Comparison of ENCODE assay signal across 29 cellular contexts in the genomic region with DNA sequence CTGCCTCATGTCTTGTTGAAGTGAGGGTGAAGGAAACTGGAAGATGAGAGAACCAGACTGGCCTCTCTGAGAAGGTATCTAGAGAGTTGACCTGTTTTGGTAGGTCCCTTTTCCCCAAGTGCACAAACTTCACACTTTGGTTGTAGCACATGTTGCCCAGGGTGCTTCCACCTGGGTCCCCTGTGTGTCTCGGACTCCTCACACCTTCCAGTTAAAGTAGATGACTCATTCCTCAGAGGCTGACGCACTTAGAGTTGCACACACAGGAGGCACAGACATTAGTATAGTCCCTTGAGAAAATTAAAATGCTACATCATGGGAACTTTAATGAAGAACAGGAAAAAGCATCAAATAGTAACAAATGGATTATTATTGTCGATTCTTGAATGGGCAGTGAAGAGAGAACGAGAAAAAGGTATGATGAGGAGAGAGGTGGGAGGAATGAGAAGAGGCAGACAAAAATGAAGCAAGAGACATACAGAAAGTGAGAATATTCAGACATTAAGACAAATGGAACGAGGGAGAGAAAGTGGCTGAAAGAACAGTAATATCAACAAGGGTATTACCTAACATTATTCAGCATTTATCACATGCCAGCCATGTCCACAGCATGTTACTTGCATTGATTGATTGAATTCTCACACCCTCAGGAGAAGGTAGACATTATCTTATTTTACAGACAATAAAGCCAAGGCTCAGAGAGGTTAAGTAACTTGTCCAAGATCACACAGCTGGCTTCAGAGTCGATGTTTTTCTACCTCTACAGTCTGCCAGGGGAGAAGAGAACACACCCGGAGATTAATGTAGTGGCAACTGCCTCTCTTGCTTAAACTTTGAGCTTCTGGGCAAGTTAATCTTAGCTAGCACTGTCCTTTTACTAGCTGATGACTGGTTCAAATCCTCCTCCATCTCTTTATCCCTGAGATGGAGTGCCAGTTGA.
DNase-seq lines count a peak whose midpoint lies in the region; ATAC-seq, FAIRE-seq and TF ChIP-seq lines count a peak whose summit lies in the region.
"Had no signal": no experiment of that assay in that cellular context is flagged by ENCODE, and none has a peak within 500 bp of the region (broad histone marks: within the 10 kb centered on the region; RNA-seq: fewer than 3 reads in every experiment).

No MANE protein-coding gene starts in this region.

- ATAC-seq in right cardiac atrium (no peak), HG03432 (IDR thresholded peaks at IDR 0.05; ENCODE audit: unreplicated experiment) (peak; percentile 68)
- ATAC-seq: activated CD4-positive, CD25-positive, alpha-beta regulatory T cell treated with anti-CD3 and anti-CD28 coated beads, Interleukin-2, amount 50 U/mL, for 24 hours; natural killer cell; PC-3 had no signal

- no peaks in the 10 kb centered on the region for H3K9me3 ChIP-seq in right cardiac atrium (ENCODE audit: control insufficient read depth, low read length)
- peaks cover 0 to 2% of the 10 kb centered on the region in 2 experiments; a peak in 1 of 4 replicates for H3K9me3 ChIP-seq in H1 (ENCODE audit: insufficient read depth in 2 of 2, low read depth in 1 of 2, low read length in 1 of 2)
- H3K9me3 ChIP-seq: SJCRH30 had no signal

- H2BK5ac ChIP-seq in H1 (ENCODE audit: low read depth, low read length) = no peak overlapping the region

- intact Hi-C loops in right cardiac atrium (cut with DNase I) (no loop called here), cardiac septum (cut with DNase I) (loop anchor here (2.0 to 5.0 kb wide), 2 partner anchors 25 to 69 kb away; partner anchors contain the start of gene FHOD3)

- H3K36me3 ChIP-seq in H1 (ENCODE audit: control insufficient read depth in 2 of 4, insufficient read depth in 4 of 4, low read length in 3 of 4) = no peaks in the 10 kb centered on the region
- H3K36me3 ChIP-seq: BLaER1 treated with 17β-estradiol and CSF1 and Interleukin-3, amounts not matched to agents 10 nM and 100 nM; SJCRH30 had no signal

- no peak for TF ChIP-seq POLR2A in H1 (IDR thresholded peaks at IDR 0.05; ENCODE audit: control extremely low read depth in 1 of 2, low read depth in 2 of 2, low read length in 2 of 2)

- no peak overlapping the region for H2AK5ac ChIP-seq in H1 (ENCODE audit: low read depth, low read length)

- no peak overlapping the region for H4K8ac ChIP-seq in H1 (ENCODE audit: extremely low read depth, insufficient read depth, low read length)

- H3K4me1 ChIP-seq in right cardiac atrium (ENCODE audit: control insufficient read depth, insufficient read depth, low read length) (peaks cover 2% of the 10 kb centered on the region), H1 (replicated peaks in 1 of 4; ENCODE audit: control insufficient read depth in 3 of 4, insufficient read depth in 4 of 4, low read length in 3 of 4) (no peaks in the 10 kb centered on the region)
- H3K4me1 ChIP-seq: BLaER1 treated with 17β-estradiol and CSF1 and Interleukin-3, amounts not matched to agents 10 nM and 100 nM; SJCRH30 had no signal

- DNase-seq in right cardiac atrium (no peak), cardiac septum (ENCODE audit: low spot score) (no peak), H1 (ENCODE audit: low read depth in 1 of 2, low spot score in 2 of 2) (no peak), MV-4-11 (lab: John Stamatoyannopoulos, UW) (no peak), NCI-H1048 (lab: John Stamatoyannopoulos, UW) (no peak), SIG-M5 treated with dmso at 0.1 percent for 504 hours (lab: John Stamatoyannopoulos, UW; ENCODE audit: unreplicated experiment) (no peak)
- DNase-seq: activated CD4-positive, alpha-beta memory T cell treated with anti-CD3 and anti-CD28 coated beads for 36 hours; activated CD8-positive, alpha-beta memory T cell treated with anti-CD3 and anti-CD28 coated beads, Interleukin-2, amount 50 U/mL, for 48 hours; activated effector memory CD4-positive, alpha-beta T cell treated with anti-CD3 and anti-CD28 coated beads, Interleukin-2, amount 50 U/mL, for 16 hours; COR-L47; effector CD8-positive, alpha-beta T cell; GOT3; hypothalamus; midbrain; natural killer cell; NCI-H1105; NCI-H2029; NCI-H345; PC-3; SJCRH30; stimulated activated CD4-positive, alpha-beta T cell treated with anti-CD3 and anti-CD28 coated beads, Interleukin-2, amount 100 ng/mL, for 24 hours; T-helper 1 cell had no signal

- H3K23ac ChIP-seq in H1 (ENCODE audit: insufficient read length) = no peak overlapping the region

- no peaks in the 10 kb centered on the region for H3K79me1 ChIP-seq in H1 (ENCODE audit: low read depth, low read length)

- CTCF ChIA-PET in H1 (lab: Charles Lee; ENCODE audit: partially characterized antibody) = interaction anchor here (1.1 to 1.5 kb wide), 3 partner anchors 46 to 114 kb away, joined by 3 to 4 read pairs (median 3); no protein-coding TSS in a partner anchor

- TF ChIP-seq EP300 in H1 (IDR thresholded peaks at IDR 0.05; ENCODE audit: borderline replicate concordance in 1 of 2, low read depth in 2 of 2, low read length in 2 of 2) = no peak

- no peak overlapping the region for H3K56ac ChIP-seq in H1 (replicated peaks; ENCODE audit: insufficient read length, low read depth, low read length)

- H2AFZ ChIP-seq in H1 (ENCODE audit: low read length) = no peak overlapping the region

- H2BK15ac ChIP-seq in H1 (ENCODE audit: low read length) = no peak overlapping the region

- H2BK12ac ChIP-seq in H1 (ENCODE audit: low read depth, low read length) = no peak overlapping the region

- no peak for FAIRE-seq in H1 (lab: Jason Lieb, UNC)
- FAIRE-seq: frontal cortex, GM12892, islet of Langerhans had no signal

- no peak overlapping the region for H4K5ac ChIP-seq in H1 (ENCODE audit: insufficient read length, low read depth, low read length)

- no peak for TF ChIP-seq RAD21 in H1 (IDR thresholded peaks at IDR 0.05 in 1 of 2, conservative IDR thresholded peaks at IDR 0.05 in 1 of 2; ENCODE audit: low read depth in 2 of 2, low read length in 2 of 2)

- no peak overlapping the region for H3K9ac ChIP-seq in H1 (replicated peaks in 1 of 4; ENCODE audit: extremely low read depth in 1 of 4, low read depth in 3 of 4, low read length in 3 of 4)
- H3K9ac ChIP-seq: BLaER1 treated with 17β-estradiol and CSF1 and Interleukin-3, amounts not matched to agents 10 nM and 100 nM had no signal

- TF ChIP-seq CTCF in H1 (IDR thresholded peaks at IDR 0.05; ENCODE audit: control extremely low read depth in 1 of 3, insufficient read depth in 1 of 3, low read depth in 1 of 3, low read length in 3 of 3) = no peak

- H2BK20ac ChIP-seq in H1 (ENCODE audit: low read length) = no peak overlapping the region

- no peak overlapping the region for H3K4me3 ChIP-seq in right cardiac atrium (ENCODE audit: low read length)
- H3K4me3 ChIP-seq in H1 (ENCODE audit: extremely low read depth in 1 of 4, insufficient read depth in 2 of 4, low read depth in 3 of 4, low read length in 4 of 4) = no peak overlapping the region
- H3K4me3 ChIP-seq: BLaER1 treated with 17β-estradiol and CSF1 and Interleukin-3, amounts not matched to agents 10 nM and 100 nM; SJCRH30; smooth muscle cell had no signal

- H3K4me2 ChIP-seq in H1 (ENCODE audit: insufficient read depth in 1 of 2, low read depth in 2 of 2, low read length in 2 of 2) = no peak overlapping the region
- H3K4me2 ChIP-seq: BLaER1 treated with 17β-estradiol and CSF1 and Interleukin-3, amounts not matched to agents 10 nM and 100 nM; smooth muscle cell had no signal

- no peaks in the 10 kb centered on the region for H3K79me2 ChIP-seq in H1 (ENCODE audit: control insufficient read depth in 1 of 2, insufficient read depth in 2 of 2, low read length in 2 of 2)

- no peak overlapping the region for H3K4ac ChIP-seq in H1 (replicated peaks; ENCODE audit: insufficient read length, low read depth, low read length)

- WGBS in right cardiac atrium = 79% methylated on average over 7 of the region's 7 CpGs
- 82 to 100% methylated on average over 2 to 7 of the region's 7 CpGs for WGBS in H1 (ENCODE audit: extremely low coverage in 1 of 2, insufficient coverage in 1 of 2, insufficient read length in 1 of 2, insufficient replicate concordance in 2 of 2, low coverage in 1 of 2, low lambda C conversion rate in 2 of 2, missing lambda C conversion rate in 1 of 2), 2 experiments

- no peak overlapping the region for H3K18ac ChIP-seq in H1 (ENCODE audit: extremely low read depth, low read length)

- POLR2A ChIA-PET in H1 (lab: Charles Lee; ENCODE audit: partially characterized antibody) = no interaction called here

- H3K27ac ChIP-seq in right cardiac atrium (ENCODE audit: low read length) (peak overlapping the region; percentile 64), H1 (ENCODE audit: low read depth, low read length) (no peak overlapping the region)
- H3K27ac ChIP-seq: BLaER1 treated with 17β-estradiol and CSF1 and Interleukin-3, amounts not matched to agents 10 nM and 100 nM; SJCRH30 had no signal

- H4K91ac ChIP-seq in H1 (replicated peaks; ENCODE audit: insufficient read length, low read length) = no peak overlapping the region

- H2BK120ac ChIP-seq in H1 (replicated peaks; ENCODE audit: low read depth, low read length) = no peak overlapping the region

- no peaks in the 10 kb centered on the region for H3K23me2 ChIP-seq in H1 (ENCODE audit: low read depth, low read length)

- no peaks in the 10 kb centered on the region for H3K27me3 ChIP-seq in right cardiac atrium (ENCODE audit: control insufficient read depth, insufficient read depth)
- no peaks in the 10 kb centered on the region for H3K27me3 ChIP-seq in H1 (replicated peaks in 1 of 4; ENCODE audit: control insufficient read depth in 3 of 4, extremely low read depth in 1 of 4, insufficient read depth in 3 of 4, low read length in 3 of 4)
- H3K27me3 ChIP-seq: SJCRH30 had no signal

- no peaks in the 10 kb centered on the region for H4K20me1 ChIP-seq in H1 (replicated peaks in 1 of 2; ENCODE audit: control insufficient read depth in 1 of 2, insufficient read depth in 2 of 2, low read length in 2 of 2)
- H4K20me1 ChIP-seq: BLaER1 treated with 17β-estradiol and CSF1 and Interleukin-3, amounts not matched to agents 10 nM and 100 nM had no signal

- H3K14ac ChIP-seq in H1 (ENCODE audit: insufficient read length) = no peak overlapping the region

TF ChIP-seq in H1, 55 proteins besides CTCF, POLR2A, EP300 and RAD21:
- TF ChIP-seq KDM1A (IDR thresholded peaks at IDR 0.05; ENCODE audit: borderline replicate concordance, low read length) (0 out of 2 replicates have a peak, but pooled peaks have one; percentile 37), CBX5 (IDR thresholded peaks at IDR 0.05; ENCODE audit: low read depth, low read length) (no peak)
